ENCODE assay signal across 1 cellular context in genomic region chr1:2595812-2596529, GRCh38.
TF ChIP-seq lines count a peak whose summit lies in the region.

No MANE protein-coding gene starts in this region.

TF ChIP-seq in HepG2, 621 proteins besides CTCF, POLR2A, EP300 and RAD21:
- TF ChIP-seq ZNF282 (IDR thresholded peaks at IDR 0.05; ENCODE audit: partially characterized antibody) (no peak), GABPB1 (CRISPR knock-in tag; IDR thresholded peaks at IDR 0.05) (no peak), KDM3A (CRISPR knock-in tag; IDR thresholded peaks at IDR 0.05; ENCODE audit: low read depth) (no peak), NFE2L1 (CRISPR knock-in tag; IDR thresholded peaks at IDR 0.05; ENCODE audit: borderline replicate concordance) (no peak), ZNF598 (CRISPR knock-in tag; IDR thresholded peaks at IDR 0.05; ENCODE audit: borderline replicate concordance) (no peak), ZBTB37 (CRISPR knock-in tag; IDR thresholded peaks at IDR 0.05) (no peak), ZNF326 (CRISPR knock-in tag; IDR thresholded peaks at IDR 0.05; ENCODE audit: borderline replicate concordance) (no peak), ZNF225 (CRISPR knock-in tag; IDR thresholded peaks at IDR 0.05) (no peak), RFX3 (CRISPR knock-in tag; IDR thresholded peaks at IDR 0.05) (no peak), PREB (CRISPR knock-in tag; IDR thresholded peaks at IDR 0.05) (no peak), TOE1 (CRISPR knock-in tag; IDR thresholded peaks at IDR 0.05) (no peak), SRY (CRISPR knock-in tag; IDR thresholded peaks at IDR 0.05) (no peak), ZNF83 (CRISPR knock-in tag; IDR thresholded peaks at IDR 0.05; ENCODE audit: borderline replicate concordance) (no peak)
